ENCODE assay signal across 8 cellular contexts in the genomic region with DNA sequence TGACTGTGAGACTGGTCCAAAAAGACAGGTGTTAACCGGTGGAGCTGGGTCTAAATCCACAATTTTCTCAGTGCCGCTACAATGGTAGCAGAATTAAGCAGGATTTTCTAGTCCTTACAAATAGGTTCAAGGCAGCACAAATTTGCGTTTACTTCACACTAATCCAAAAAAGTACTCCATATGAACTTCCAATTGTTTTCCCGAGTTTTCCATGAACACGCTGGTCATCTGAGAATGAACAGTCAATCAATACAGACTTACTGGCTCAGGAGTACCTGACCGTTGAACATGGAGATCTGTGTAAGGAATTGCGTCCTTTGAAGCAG. TPM values are rescaled to one million over a fixed set of nuclear protein-coding genes. Genes with fewer than 3 reads are reported as not detected.
A peak's percentile ranks its signal among the peaks of the same experiment; 100 is the strongest.
DNase-seq lines count a peak whose midpoint lies in the region; ATAC-seq and TF ChIP-seq lines count a peak whose summit lies in the region.

No MANE protein-coding gene starts in this region.

- H3K36me3 ChIP-seq in heart right ventricle, result peaks cover 0 to 6% (median 0%) of the 10 kb centered on the region in 9 donors
- H3K36me3 ChIP-seq in duodenal mucosa (ENCODE audit: control insufficient read depth in 1 of 2, insufficient read depth in 2 of 2, low read length in 2 of 2), result no peaks in the 10 kb centered on the region
- H3K36me3 ChIP-seq in muscle layer of duodenum (ENCODE audit: control insufficient read depth in 1 of 2, insufficient read depth in 2 of 2, low read length in 2 of 2), result peaks cover 0 to under 1% of the 10 kb centered on the region in 2 donors
- H3K36me3 ChIP-seq in aorta (ENCODE audit: control insufficient read depth in 1 of 2, insufficient read depth in 2 of 2, low read length in 1 of 2), result no peaks in the 10 kb centered on the region

- H3K27ac ChIP-seq in heart right ventricle, result peak overlapping the region; percentile 76 to 93 (median 88)
- peak overlapping the region; percentile 81 for H3K27ac ChIP-seq in duodenal mucosa (ENCODE audit: low read depth, low read length)
- H3K27ac ChIP-seq in muscle layer of duodenum (ENCODE audit: low read length), result peak overlapping the region; percentile 88
- peak overlapping the region in 1 of 2 donors; percentile 34 for H3K27ac ChIP-seq in aorta (ENCODE audit: low read depth in 1 of 2, low read length in 2 of 2)

- no peak for ATAC-seq in heart right ventricle
- ATAC-seq in aorta (ENCODE audit: low FRiP score), result no peak

- WGBS in heart right ventricle, 2 donors, result 28 to 29% methylated on average over 7 of the region's 7 CpGs
- WGBS in aorta, 2 donors, result 22 to 26% methylated on average over 7 of the region's 7 CpGs

- DNase-seq in heart right ventricle (no peak), cardiac septum (ENCODE audit: low spot score) (no peak), aorta (no peak), NCI-H1417 (lab: John Stamatoyannopoulos, UW) (no peak), HuH-7 (ENCODE audit: low spot score) (no peak), NCI-H1436 treated with DMSO at 0.1 percent for 48 hours (lab: John Stamatoyannopoulos, UW) (no peak)

- H3K27me3 ChIP-seq in heart right ventricle (no peaks in the 10 kb centered on the region), duodenal mucosa (ENCODE audit: control insufficient read depth in 1 of 2, insufficient read depth in 2 of 2, low read length in 2 of 2) (no peaks in the 10 kb centered on the region), muscle layer of duodenum (ENCODE audit: low read depth, low read length) (no peaks in the 10 kb centered on the region), aorta (ENCODE audit: control insufficient read depth in 1 of 2, insufficient read depth in 2 of 2, low read length in 1 of 2) (no peaks in the 10 kb centered on the region)

- H3K9me3 ChIP-seq in heart right ventricle (no peaks in the 10 kb centered on the region), duodenal mucosa (ENCODE audit: control insufficient read depth in 1 of 2, low read length in 2 of 2) (no peaks in the 10 kb centered on the region), muscle layer of duodenum (ENCODE audit: control insufficient read depth in 1 of 2, low read length in 2 of 2) (no peaks in the 10 kb centered on the region), aorta (ENCODE audit: control insufficient read depth, low read length) (no peaks in the 10 kb centered on the region)

- peak overlapping the region; percentile 76 to 90 for H3K9ac ChIP-seq in duodenal mucosa (ENCODE audit: low read depth in 1 of 2, low read length in 2 of 2)

- intact Hi-C loops in heart right ventricle (cut with DNase I) (loop anchor here in 3 of 10 donors (2.0 to 5.0 kb wide), 3 partner anchors 34 to 69 kb away; a partner anchor contains a TSS), cardiac septum (cut with DNase I) (loop anchor here (5.0 kb wide), 2 partner anchors 34 to 41 kb away; a partner anchor contains a TSS), aorta (cut with DNase I) (no loop called here)

- H3K4me1 ChIP-seq in heart right ventricle (peaks cover 3 to 46% (median 24%) of the 10 kb centered on the region in 9 donors), duodenal mucosa (ENCODE audit: control insufficient read depth in 1 of 2, insufficient read depth in 2 of 2, low read length in 2 of 2) (peaks cover 22 to 34% of the 10 kb centered on the region in 2 donors), muscle layer of duodenum (ENCODE audit: control insufficient read depth in 1 of 2, insufficient read depth in 2 of 2, low read length in 2 of 2) (peaks cover 6 to 10% of the 10 kb centered on the region in 2 donors), aorta (ENCODE audit: control insufficient read depth in 1 of 2, insufficient read depth in 2 of 2, low read length in 2 of 2) (peaks cover 0 to 2% of the 10 kb centered on the region in 2 donors)

- no peak for TF ChIP-seq CTCF in heart right ventricle (IDR thresholded peaks at IDR 0.05)

- H3K4me3 ChIP-seq in heart right ventricle, result peak overlapping the region; percentile 59 to 88 (median 80)
- peak overlapping the region; percentile 89 to 92 for H3K4me3 ChIP-seq in duodenal mucosa (ENCODE audit: low read depth in 1 of 2, low read length in 2 of 2)
- peak overlapping the region; percentile 79 to 96 for H3K4me3 ChIP-seq in muscle layer of duodenum (ENCODE audit: low read depth in 1 of 2, low read length in 2 of 2)
- peak overlapping the region; percentile 90 to 99 for H3K4me3 ChIP-seq in aorta (ENCODE audit: low read length in 2 of 2)

RNA-seq across cellular contexts. Expression of a gene that starts 0.7 kb away (rescaled TPM):
- total RNA-seq in heart right ventricle (10 to 100 TPM; 10.8 to 20.8 (median 13.2) TPM), cardiac septum (12.9 TPM), aorta (10 to 100 TPM; 18.0 to 22.0 TPM)
- polyA plus RNA-seq in heart right ventricle (10 to 100 TPM; 11.5 to 16.2 TPM), aorta (10 to 100 TPM; 20.0 to 21.7 TPM)

RNA-seq across cellular contexts. Expression of a gene that starts 35.4 kb away (rescaled TPM):
- 1 to 10 TPM; 2.4 to 6.4 (median 4.0) TPM for total RNA-seq in heart right ventricle
- polyA plus RNA-seq in heart right ventricle, result 1 to 10 TPM; 1.2 to 2.9 TPM
- 2.1 TPM for total RNA-seq in cardiac septum
- 1 to 10 TPM; 1.3 to 1.8 TPM for total RNA-seq in aorta
- 1 to 10 TPM; 1.4 TPM for polyA plus RNA-seq in aorta
